11 cellular contexts compared by ENCODE assay signal in the genomic region with DNA sequence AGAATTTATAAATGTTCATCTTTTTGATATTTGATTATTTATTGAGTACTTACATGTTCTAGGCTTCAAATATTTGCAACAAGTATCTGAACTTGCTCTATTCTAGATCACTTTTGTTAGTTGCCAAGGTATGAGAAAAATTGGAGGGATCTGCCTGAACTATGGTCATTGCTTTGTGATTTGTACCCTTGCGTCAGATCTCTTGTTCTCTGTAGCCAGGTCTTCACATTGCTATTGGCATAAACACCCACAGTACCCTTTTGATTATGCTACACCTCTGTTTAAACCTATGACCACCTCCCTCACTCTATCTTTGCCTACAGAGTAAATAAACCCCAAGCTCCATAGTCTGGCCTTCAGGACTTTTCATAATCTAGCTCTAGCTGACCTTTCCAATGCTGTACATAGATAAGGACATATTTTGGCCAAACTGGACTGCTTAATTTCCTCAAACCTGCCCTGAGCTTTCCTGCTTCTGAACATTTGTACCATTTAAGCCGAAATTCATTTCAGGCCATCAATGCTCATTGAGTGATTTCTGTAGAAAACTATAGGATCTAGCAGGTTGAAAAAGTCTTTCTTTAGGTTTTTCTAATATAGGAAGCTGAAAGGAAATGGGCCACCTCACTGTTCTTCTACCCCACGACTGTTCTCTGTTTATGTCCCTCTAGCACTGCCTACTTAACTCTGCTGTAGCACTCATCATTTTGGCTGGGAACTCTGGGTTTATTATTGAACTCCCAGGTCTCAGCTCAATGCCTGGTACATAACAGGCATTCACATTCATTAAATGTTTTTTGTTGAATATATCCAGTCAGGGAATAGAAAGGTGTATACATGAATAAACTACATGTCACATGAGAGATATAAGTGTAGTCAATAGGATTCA.
A peak's percentile ranks its signal among the peaks of the same experiment; 100 is the strongest.
DNase-seq lines count a peak whose midpoint lies in the region; ATAC-seq and TF ChIP-seq lines count a peak whose summit lies in the region.
"Had no signal": no experiment of that assay in that cellular context is flagged by ENCODE, and none has a peak within 500 bp of the region (broad histone marks: within the 10 kb centered on the region; RNA-seq: fewer than 3 reads in every experiment).

No MANE protein-coding gene starts in this region.

- ATAC-seq in Right ventricle myocardium superior (ENCODE audit: poor library complexity) (peak; percentile 60), left ventricle myocardium superior (peak; percentile 65), right lobe of liver (peak; percentile 85 to 92 (median 90))

- no peaks in the 10 kb centered on the region for H3K9me3 ChIP-seq in right lobe of liver
- H3K9me3 ChIP-seq: BLaER1 treated with 17β-estradiol and CSF1 and Interleukin-3, amounts not matched to agents 10 nM and 100 nM had no signal

- no peak for TF ChIP-seq CTCF in right lobe of liver (IDR thresholded peaks at IDR 0.05)

- DNase-seq in Right ventricle myocardium superior (no peak), cardiac septum (ENCODE audit: low spot score) (no peak), left ventricle myocardium superior (no peak), right lobe of liver (no peak), H4 (ENCODE audit: low spot score) (no peak), epidermal melanocyte (ENCODE audit: insufficient read length, low spot score) (no peak), DMS 273 treated with DMSO at 0.1 percent for 48 hours (lab: John Stamatoyannopoulos, UW) (no peak)
- DNase-seq: ACHN; CD4-positive, CD25-positive, alpha-beta regulatory T cell; H7 had no signal

- H3K4me3 ChIP-seq in right lobe of liver: no peak overlapping the region
- H3K4me3 ChIP-seq: BLaER1 treated with 17β-estradiol and CSF1 and Interleukin-3, amounts not matched to agents 10 nM and 100 nM had no signal

- no peak for TF ChIP-seq POLR2A in right lobe of liver (IDR thresholded peaks at IDR 0.05)

- H3K27me3 ChIP-seq in right lobe of liver: no peaks in the 10 kb centered on the region
- H3K27me3 ChIP-seq: BLaER1 treated with 17β-estradiol and CSF1 and Interleukin-3, amounts not matched to agents 10 nM and 100 nM had no signal

- intact Hi-C loops in Right ventricle myocardium superior (cut with DNase I) (no loop called here), cardiac septum (cut with DNase I) (no loop called here), left ventricle myocardium superior (cut with micrococcal nuclease) (no loop called here), right lobe of liver (cut with DNase I) (no loop called here)

- peaks cover 0 to 15% (median 6%) of the 10 kb centered on the region in 4 donors for H3K4me1 ChIP-seq in right lobe of liver

- peak overlapping the region in 2 of 3 donors; percentile 69 to 70 for H3K27ac ChIP-seq in right lobe of liver
- H3K27ac ChIP-seq: BLaER1 treated with 17β-estradiol and CSF1 and Interleukin-3, amounts not matched to agents 10 nM and 100 nM had no signal

- 60% methylated on average over 3 of the region's 3 CpGs for WGBS in right lobe of liver (ENCODE audit: insufficient coverage, low coverage, low lambda C conversion rate, missing lambda C conversion rate)

- peaks cover 0 to 21% (median 0%) of the 10 kb centered on the region in 4 donors for H3K36me3 ChIP-seq in right lobe of liver
